ENCODE assay signal across 8 cellular contexts in the genomic region with DNA sequence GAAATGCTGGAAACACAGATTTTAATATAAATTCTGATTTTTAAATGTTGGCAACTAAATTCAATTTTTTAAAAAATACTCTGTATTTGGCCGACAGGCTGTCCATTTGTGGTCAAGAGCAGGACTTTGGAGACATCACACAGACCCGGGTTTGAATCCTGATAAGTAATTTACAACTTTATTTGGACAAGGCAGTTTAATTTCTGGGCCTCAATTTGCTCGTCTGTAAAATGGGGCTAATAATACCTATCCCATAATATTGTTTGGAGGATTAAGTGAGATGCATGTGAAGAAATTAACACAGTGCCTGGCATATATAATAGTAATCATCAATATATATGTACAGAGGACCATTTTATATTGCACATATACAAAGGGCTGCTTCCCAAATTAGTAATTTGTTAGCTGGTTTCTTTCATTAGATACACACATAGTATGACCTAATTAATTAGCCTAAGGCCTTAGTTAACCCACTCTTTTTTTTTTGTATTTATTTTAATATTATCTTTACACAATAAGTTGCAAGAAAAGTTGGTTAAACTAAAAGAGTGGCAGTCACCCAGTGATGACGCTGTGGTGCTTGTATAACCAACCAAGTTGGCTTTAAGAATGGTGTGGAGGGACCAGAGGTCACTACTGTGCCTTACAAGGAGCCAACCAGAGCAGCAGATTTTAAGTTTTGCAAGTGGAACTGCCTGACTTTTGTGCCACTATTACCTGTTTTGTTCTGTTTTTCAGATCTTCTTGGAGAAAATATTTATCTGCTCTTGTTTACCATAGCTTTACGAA. TPM values are rescaled to one million over a fixed set of nuclear protein-coding genes. Genes with fewer than 3 reads are reported as not detected.
DNase-seq lines count a peak whose midpoint lies in the region; ATAC-seq and TF ChIP-seq lines count a peak whose summit lies in the region.

No MANE protein-coding gene starts in this region.

- H3K27me3 ChIP-seq in esophagus muscularis mucosa, result no peaks in the 10 kb centered on the region
- H3K27me3 ChIP-seq in osteoblast (ENCODE audit: insufficient read depth, low read length), result no peaks in the 10 kb centered on the region

- TF ChIP-seq POLR2A in esophagus muscularis mucosa (IDR thresholded peaks at IDR 0.05; ENCODE audit: low read depth), result no peak

- H3K4me1 ChIP-seq in esophagus muscularis mucosa, result peaks cover 26 to 37% (median 35%) of the 10 kb centered on the region in 4 donors
- peaks cover 9% of the 10 kb centered on the region for H3K4me1 ChIP-seq in osteoblast (ENCODE audit: insufficient read depth, low read length)

- H3K36me3 ChIP-seq in esophagus muscularis mucosa, result peaks cover 0 to 19% (median 0%) of the 10 kb centered on the region in 4 donors
- H3K36me3 ChIP-seq in osteoblast (ENCODE audit: insufficient read depth, low read length), result no peaks in the 10 kb centered on the region

- H3K4me2 ChIP-seq in osteoblast (ENCODE audit: insufficient read depth, low read length), result peak overlapping the region; percentile 85

- no peaks in the 10 kb centered on the region for H3K9me3 ChIP-seq in esophagus muscularis mucosa
- H3K9me3 ChIP-seq in osteoblast (ENCODE audit: low read depth, low read length), result no peaks in the 10 kb centered on the region

- H3K27ac ChIP-seq in esophagus muscularis mucosa (replicated peaks in 1 of 4) (peak overlapping the region; percentile 81 to 91 (median 87)), osteoblast (ENCODE audit: low read depth, low read length) (peak overlapping the region; percentile 97)

- intact Hi-C loops in esophagus muscularis mucosa (cut with DNase I), result loop anchor here (5.0 kb wide), 1 partner anchor 88 kb away; a partner anchor contains a TSS

- no peaks in the 10 kb centered on the region for H4K20me1 ChIP-seq in osteoblast (ENCODE audit: insufficient read depth, low read length)

- peaks cover 42% of the 10 kb centered on the region for H3K79me2 ChIP-seq in osteoblast (ENCODE audit: insufficient read depth, low read length)

- DNase-seq in SK-MEL-5 (ENCODE audit: low read depth, low spot score) (peak; percentile 73), esophagus muscularis mucosa (ENCODE audit: extremely low spot score) (no peak), osteoblast (ENCODE audit: insufficient read length, low spot score, missing footprints) (peak; percentile 78), NCI-H1105 (lab: John Stamatoyannopoulos, UW) (no peak), midbrain (lab: John Stamatoyannopoulos, UW) (no peak)

- in situ Hi-C loops in SK-MEL-5 (cut with HindIII; ENCODE audit: low pct_unique_long_range_greater_than_20kb, low sequenced_read_pairs), result no loop called here

- H3K4me3 ChIP-seq in esophagus muscularis mucosa, result peak overlapping the region; percentile 61 to 87 (median 72)
- peak overlapping the region; percentile 96 for H3K4me3 ChIP-seq in osteoblast (ENCODE audit: insufficient read depth, low read length)

- peak; percentile 37 for ATAC-seq in GM18502 (IDR thresholded peaks at IDR 0.05; ENCODE audit: poor library complexity, unreplicated experiment)
- ATAC-seq in HG02938 (IDR thresholded peaks at IDR 0.05; ENCODE audit: unreplicated experiment), result peak; percentile 50
- ATAC-seq in GM19463 (IDR thresholded peaks at IDR 0.05; ENCODE audit: unreplicated experiment), result no peak

- TF ChIP-seq CTCF in esophagus muscularis mucosa (IDR thresholded peaks at IDR 0.05) (no peak), osteoblast (IDR thresholded peaks at IDR 0.05; ENCODE audit: extremely low read depth, low read depth, low read length) (no peak)

- no peak for TF ChIP-seq EP300 in esophagus muscularis mucosa (IDR thresholded peaks at IDR 0.05)

- H2AFZ ChIP-seq in osteoblast (ENCODE audit: low read length), result peak overlapping the region; percentile 96

- WGBS in esophagus muscularis mucosa, result 49% methylated on average over 5 of the region's 5 CpGs

RNA-seq across cellular contexts. Expression of a gene that starts 0.7 kb away (rescaled TPM):
- total RNA-seq in SK-MEL-5 (2014; rRNA removed; shearing (Covaris generic)), result 24.3 and 24.6 TPM in 2 replicates
- polyA plus RNA-seq in SK-MEL-5 (2015; cell fraction: cytosol; rRNA removed), result 13.8 and 16.9 TPM in 2 replicates
- polyA plus RNA-seq in SK-MEL-5 (2015; cell fraction: nucleus; rRNA removed), result 28.7 and 44.0 TPM in 2 replicates
- total RNA-seq in esophagus muscularis mucosa (1 to 10 TPM; 4.5 to 9.6 (median 6.5) TPM), osteoblast (17.0 and 27.1 TPM in 2 replicates)

RNA-seq across cellular contexts. Expression of a gene that starts 0.8 kb away (rescaled TPM):
- total RNA-seq in SK-MEL-5 (2014; rRNA removed; shearing (Covaris generic)), result 17.7 and 27.7 TPM in 2 replicates
- polyA plus RNA-seq in SK-MEL-5 (2015; cell fraction: cytosol; rRNA removed), result 19.5 and 27.3 TPM in 2 replicates
- polyA plus RNA-seq in SK-MEL-5 (2015; cell fraction: nucleus; rRNA removed), result 4.1 and 15.3 TPM in 2 replicates
- 10 to 100 TPM; 10.6 to 21.6 (median 14.4) TPM for total RNA-seq in esophagus muscularis mucosa
- 10.0 and 10.5 TPM in 2 replicates for total RNA-seq in osteoblast

RNA-seq across cellular contexts. Expression of a gene that starts 30.1 kb away (rescaled TPM):
- 96.4 and 97.7 TPM in 2 replicates for total RNA-seq in SK-MEL-5 (2014; rRNA removed; shearing (Covaris generic))
- polyA plus RNA-seq in SK-MEL-5 (2015; cell fraction: cytosol; rRNA removed), result 59.7 and 77.3 TPM in 2 replicates
- 51.9 and 67.9 TPM in 2 replicates for polyA plus RNA-seq in SK-MEL-5 (2015; cell fraction: nucleus; rRNA removed)
- total RNA-seq in esophagus muscularis mucosa (10 to 100 TPM; 15.8 to 22.0 (median 19.8) TPM), osteoblast (7.2 and 11.8 TPM in 2 replicates)

Comparison
In these comparisons a context has a peak if more than half of its experiments do, and no peak if none do; other contexts are left out.
1. DNase-seq: peak in SK-MEL-5 (single experiment) and osteoblast (single experiment); none in esophagus muscularis mucosa (single experiment), NCI-H1105 (single experiment) and midbrain (single experiment).